In the genomic region with DNA sequence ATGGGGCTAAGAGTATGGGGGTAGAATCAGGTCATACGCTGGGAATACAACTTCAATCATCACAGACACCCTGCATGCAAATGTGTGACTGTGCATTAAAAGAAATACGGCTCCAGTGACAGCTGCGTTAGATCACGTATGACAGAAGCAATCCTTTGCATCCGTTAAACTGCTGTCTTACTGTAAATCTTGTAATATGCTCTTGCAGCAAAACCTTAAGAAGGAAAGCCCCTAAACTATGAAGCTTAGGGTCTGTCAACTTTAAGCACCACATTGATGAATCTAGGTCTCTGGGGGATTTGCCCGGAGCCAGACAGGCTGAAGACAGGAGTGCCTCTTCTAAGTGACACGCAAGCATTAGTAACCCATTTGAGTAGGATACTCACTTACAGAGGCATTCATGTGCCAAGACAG, we compare ENCODE assay signal across 16 cellular contexts.
DNase-seq lines count a peak whose midpoint lies in the region; ATAC-seq and TF ChIP-seq lines count a peak whose summit lies in the region.
"Had no signal": no experiment of that assay in that cellular context is flagged by ENCODE, and none has a peak within 500 bp of the region (broad histone marks: within the 10 kb centered on the region; RNA-seq: fewer than 3 reads in every experiment).

No MANE protein-coding gene starts in this region.

- WGBS in smooth muscle cell (ENCODE audit: low lambda C conversion rate): 16% methylated on average over 7 of the region's 7 CpGs

- H3K79me2 ChIP-seq in OCI-LY7 (ENCODE audit: insufficient read depth, low read depth, low read length): peaks cover 26% of the 10 kb centered on the region; the same call in 1 of the 2 replicates
- H3K79me2 ChIP-seq in smooth muscle cell (ENCODE audit: low read depth): peaks cover 15% of the 10 kb centered on the region

- peak overlapping the region; percentile 32 for H3K27ac ChIP-seq in OCI-LY7 (ENCODE audit: low read depth, low read length, poor library complexity, severe bottlenecking)
- H3K27ac ChIP-seq in smooth muscle cell (ENCODE audit: low read depth): peak overlapping the region; percentile 97

- DNase-seq in NCI-H2171 treated with DMSO at 0.1 percent for 48 hours (lab: John Stamatoyannopoulos, UW): peak; percentile 1
- no peak for DNase-seq in NCI-H2171 (lab: John Stamatoyannopoulos, UW)
- DNase-seq in OCI-LY7 (ENCODE audit: low spot score): no peak
- peak; percentile 81 for DNase-seq in fibroblast of villous mesenchyme (ENCODE audit: low read depth)
- no peak for DNase-seq in smooth muscle cell (lab: John Stamatoyannopoulos, UW; ENCODE audit: unreplicated experiment)
- no peak for DNase-seq in GF-D8 (lab: John Stamatoyannopoulos, UW)
- DNase-seq: 8988T; activated CD8-positive, alpha-beta memory T cell treated with anti-CD3 and anti-CD28 coated beads for 24 hours; MG63; NCI-H345; RPMI8226; T1000; thyroid gland had no signal

- peak overlapping the region; percentile 56 for H3K9ac ChIP-seq in smooth muscle cell (ENCODE audit: low read depth)

- peaks cover 60% of the 10 kb centered on the region for H3F3A ChIP-seq in smooth muscle cell (ENCODE audit: low read depth)

- no peaks in the 10 kb centered on the region for H3K9me2 ChIP-seq in OCI-LY7 (ENCODE audit: insufficient read depth, low read length)

- H2AFZ ChIP-seq in OCI-LY7 (ENCODE audit: low read length): no peak overlapping the region
- no peak overlapping the region for H2AFZ ChIP-seq in smooth muscle cell (ENCODE audit: low read depth)
- H2AFZ ChIP-seq: GM23338 had no signal

- no peak for TF ChIP-seq CTCF in OCI-LY7 (conservative IDR thresholded peaks at IDR 0.05; ENCODE audit: low read length)
- TF ChIP-seq CTCF in fibroblast of villous mesenchyme (IDR thresholded peaks at IDR 0.05; ENCODE audit: insufficient read depth, low read depth, low read length): no peak
- TF ChIP-seq CTCF in smooth muscle cell (IDR thresholded peaks at IDR 0.05; ENCODE audit: borderline replicate concordance, insufficient read depth, poor library complexity, severe bottlenecking): no peak

- intact Hi-C loops in OCI-LY7 (cut with micrococcal nuclease; ENCODE audit: unreplicated experiment): loop anchor here (10.0 kb wide), 2 partner anchors 146 to 674 kb away; no protein-coding TSS in a partner anchor

- no peaks in the 10 kb centered on the region for H3K27me3 ChIP-seq in smooth muscle cell (ENCODE audit: low read depth)
- H3K27me3 ChIP-seq: MG63, thyroid gland had no signal

- H3K4me1 ChIP-seq in OCI-LY7 (ENCODE audit: insufficient read depth, low read length, poor library complexity, severe bottlenecking) (peaks cover 56% of the 10 kb centered on the region), smooth muscle cell (ENCODE audit: low read depth) (peaks cover 47% of the 10 kb centered on the region)

- H3K9me3 ChIP-seq in OCI-LY7 (ENCODE audit: low read length): no peaks in the 10 kb centered on the region
- H3K9me3 ChIP-seq in smooth muscle cell (replicated peaks; ENCODE audit: low read depth): no peaks in the 10 kb centered on the region
- H3K9me3 ChIP-seq: MG63, thyroid gland had no signal

- H3K36me3 ChIP-seq in OCI-LY7 (ENCODE audit: insufficient read depth, low read length): peaks cover 75% of the 10 kb centered on the region
- H3K36me3 ChIP-seq in smooth muscle cell (ENCODE audit: low read depth): no peaks in the 10 kb centered on the region

- CTCF ChIA-PET in OCI-LY7 (lab: Charles Lee; ENCODE audit: unreplicated experiment): no interaction called here

- BruUV-seq in OCI-LY7 (replicated peaks; lab: Mats Ljungman, UMichigan): no TSS peak

- peak overlapping the region; percentile 65 for H3K4me2 ChIP-seq in OCI-LY7 (ENCODE audit: low read length)
- peak overlapping the region; percentile 78 for H3K4me2 ChIP-seq in smooth muscle cell
- H3K4me2 ChIP-seq: GM23338 had no signal

- H3K4me3 ChIP-seq in OCI-LY7 (ENCODE audit: low read depth, low read length, poor library complexity, severe bottlenecking) (no peak overlapping the region), fibroblast of villous mesenchyme (ENCODE audit: low read depth, low read length) (no peak overlapping the region), smooth muscle cell (no peak overlapping the region)
- H3K4me3 ChIP-seq: GM23338, MG63, thyroid gland had no signal

- POLR2A ChIA-PET in OCI-LY7 (lab: Charles Lee): interaction anchor here (1.0 to 1.4 kb wide), 3 partner anchors 41 to 59 kb away, joined by 3 to 6 read pairs (median 3); no protein-coding TSS in a partner anchor

- ATAC-seq in HG02678 (IDR thresholded peaks at IDR 0.05; ENCODE audit: unreplicated experiment): no peak
- no peak for ATAC-seq in GM21515 (IDR thresholded peaks at IDR 0.05; ENCODE audit: unreplicated experiment)
- ATAC-seq: GM23338 had no signal

- peaks cover 4% of the 10 kb centered on the region; the same call in 1 of the 2 replicates for H4K20me1 ChIP-seq in OCI-LY7 (ENCODE audit: insufficient read depth, low read length)
- peaks cover 3% of the 10 kb centered on the region for H4K20me1 ChIP-seq in smooth muscle cell (ENCODE audit: low read depth)

Comparison
In these comparisons a context has a peak if more than half of its experiments do, and no peak if none do; other contexts are left out.
1. DNase-seq: peak in NCI-H2171 treated with DMSO at 0.1 percent for 48 hours (single experiment) and fibroblast of villous mesenchyme (single experiment); none in NCI-H2171 (single experiment), OCI-LY7 (single experiment), smooth muscle cell (single experiment) and GF-D8 (single experiment).